ENCODE assay signal across 18 cellular contexts in genomic region chr13:98443800-98444325, GRCh38.
DNase-seq lines count a peak whose midpoint lies in the region; ATAC-seq and TF ChIP-seq lines count a peak whose summit lies in the region.
"Had no signal": no experiment of that assay in that cellular context is flagged by ENCODE, and none has a peak within 500 bp of the region (broad histone marks: within the 10 kb centered on the region; RNA-seq: fewer than 3 reads in every experiment).

No MANE protein-coding gene starts in this region.

- H3K4me3 Mint-ChIP-seq in GM23338, result no peak overlapping the region
- no peak overlapping the region for H3K4me3 Mint-ChIP-seq in central memory CD8-positive, alpha-beta T cell
- peak overlapping the region in 1 of 10 donors; percentile 46 for H3K4me3 Mint-ChIP-seq in naive thymus-derived CD4-positive, alpha-beta T cell

- ATAC-seq in GM23338, result no peak
- ATAC-seq in central memory CD8-positive, alpha-beta T cell (replicated peaks; ENCODE audit: extremely low read depth, poor library complexity, severe bottlenecking), result no peak
- ATAC-seq in naive thymus-derived CD4-positive, alpha-beta T cell, result no peak
- ATAC-seq: GM12878 had no signal

- no peaks in the 10 kb centered on the region for H4K20me1 ChIP-seq in GM23338 (replicated peaks; ENCODE audit: insufficient read depth)

- peak overlapping the region; percentile 17; the same call in 1 of the 2 replicates for H3K27ac Mint-ChIP-seq in GM23338
- H3K27ac Mint-ChIP-seq in central memory CD8-positive, alpha-beta T cell (ENCODE audit: low read depth), result peak overlapping the region; percentile 83
- peak overlapping the region in 8 of 9 donors; percentile 9 to 89 (median 62) for H3K27ac Mint-ChIP-seq in naive thymus-derived CD4-positive, alpha-beta T cell

- no peak overlapping the region for H3K4me2 ChIP-seq in GM23338

- DNase-seq in AG20443 (ENCODE audit: low spot score), result peak; percentile 26
- DNase-seq in GM23338 (ENCODE audit: low spot score), result no peak
- DNase-seq in central memory CD8-positive, alpha-beta T cell (ENCODE audit: low spot score in 2 of 2), result no peak
- no peak for DNase-seq in naive thymus-derived CD4-positive, alpha-beta T cell
- DNase-seq in stimulated activated CD4-positive, alpha-beta T cell treated with anti-CD3 and anti-CD28 coated beads, Interleukin-2, amount 100 ng/mL, for 48 hours, result no peak
- DNase-seq in anterior cingulate cortex (lab: John Stamatoyannopoulos, UW), result no peak
- DNase-seq in NCI-H446 treated with DMSO at 0.1 percent for 48 hours (lab: John Stamatoyannopoulos, UW), result no peak
- DNase-seq in kidney tubule cell (ENCODE audit: low spot score), result no peak
- DNase-seq: activated CD4-positive, CD25-positive, alpha-beta regulatory T cell treated with anti-CD3 and anti-CD28 coated beads, Interleukin-2, amount 50 U/mL, for 72 hours; activated naive CD4-positive, alpha-beta T cell; MM.1S; NCI-H187; NCI-H446; sigmoid colon; stimulated activated CD4-positive, alpha-beta T cell treated with anti-CD3 and anti-CD28 coated beads, Interleukin-4, amount 100 ng/mL, for 1 hour; T-helper 2 cell had no signal

- no peaks in the 10 kb centered on the region; the same call in 2 of the 3 replicates for H3K9me3 Mint-ChIP-seq in GM23338
- H3K9me3 Mint-ChIP-seq in central memory CD8-positive, alpha-beta T cell, result no peaks in the 10 kb centered on the region
- H3K9me3 Mint-ChIP-seq in naive thymus-derived CD4-positive, alpha-beta T cell, result peaks cover 0 to 14% (median 0%) of the 10 kb centered on the region in 11 donors

- POLR2A ChIA-PET in naive thymus-derived CD4-positive, alpha-beta T cell (lab: Charles Lee), result no interaction called here

- H3K4me3 ChIP-seq in GM23338, result no peak overlapping the region
- no peak overlapping the region for H3K4me3 ChIP-seq in naive thymus-derived CD4-positive, alpha-beta T cell (ENCODE audit: low read length)
- H3K4me3 ChIP-seq: GM12878, sigmoid colon, thoracic aorta had no signal

- H3K9me3 ChIP-seq in naive thymus-derived CD4-positive, alpha-beta T cell (ENCODE audit: control insufficient read depth in 2 of 3, low read length in 3 of 3), result no peaks in the 10 kb centered on the region
- H3K9me3 ChIP-seq: sigmoid colon, thoracic aorta had no signal

- H3F3A ChIP-seq in GM23338 (replicated peaks; ENCODE audit: low read depth), result peaks cover 1% of the 10 kb centered on the region; the same call in 1 of the 2 replicates

- H3K27me3 Mint-ChIP-seq in GM23338 (ENCODE audit: insufficient read depth, low read depth, poor library complexity), result peaks cover 30% of the 10 kb centered on the region
- H3K27me3 Mint-ChIP-seq in central memory CD8-positive, alpha-beta T cell, result no peaks in the 10 kb centered on the region
- no peaks in the 10 kb centered on the region for H3K27me3 Mint-ChIP-seq in naive thymus-derived CD4-positive, alpha-beta T cell

- peaks cover 4% of the 10 kb centered on the region; the same call in 1 of the 2 replicates for H3K36me3 ChIP-seq in GM23338 (ENCODE audit: insufficient read depth)
- peaks cover 0 to 12% (median 0%) of the 10 kb centered on the region in 3 experiments for H3K36me3 ChIP-seq in naive thymus-derived CD4-positive, alpha-beta T cell (ENCODE audit: control insufficient read depth in 2 of 3, insufficient read depth in 3 of 3, low read length in 3 of 3)
- H3K36me3 ChIP-seq: thoracic aorta had no signal

- H2AFZ ChIP-seq in GM23338, result no peak overlapping the region

- H3K36me3 Mint-ChIP-seq in GM23338 (ENCODE audit: low read depth), result peaks cover 32% of the 10 kb centered on the region
- H3K36me3 Mint-ChIP-seq in central memory CD8-positive, alpha-beta T cell (ENCODE audit: insufficient read depth), result peaks cover 15% of the 10 kb centered on the region
- peaks cover 0 to 13% (median 0%) of the 10 kb centered on the region in 5 donors for H3K36me3 Mint-ChIP-seq in naive thymus-derived CD4-positive, alpha-beta T cell

- H3K79me2 ChIP-seq in GM23338 (replicated peaks; ENCODE audit: insufficient read depth), result no peaks in the 10 kb centered on the region

- peaks cover 5% of the 10 kb centered on the region for H3K4me1 ChIP-seq in GM23338 (ENCODE audit: insufficient read depth)
- peaks cover 10% of the 10 kb centered on the region in 2 donors for H3K4me1 ChIP-seq in naive thymus-derived CD4-positive, alpha-beta T cell (ENCODE audit: control insufficient read depth in 2 of 2, insufficient read depth in 2 of 2, low read length in 2 of 2)

- TF ChIP-seq CTCF in GM23338 (conservative IDR thresholded peaks at IDR 0.05; ENCODE audit: low read depth in 2 of 2), result no peak

- peaks cover 13% of the 10 kb centered on the region for H3K4me1 Mint-ChIP-seq in GM23338
- peaks cover 5% of the 10 kb centered on the region for H3K4me1 Mint-ChIP-seq in central memory CD8-positive, alpha-beta T cell
- H3K4me1 Mint-ChIP-seq in naive thymus-derived CD4-positive, alpha-beta T cell, result peaks cover 0 to 18% (median 11%) of the 10 kb centered on the region in 7 donors

- H3K27me3 ChIP-seq in GM23338 (ENCODE audit: insufficient read depth), result no peaks in the 10 kb centered on the region
- no peaks in the 10 kb centered on the region for H3K27me3 ChIP-seq in naive thymus-derived CD4-positive, alpha-beta T cell (ENCODE audit: control insufficient read depth in 2 of 2, insufficient read depth in 2 of 2, low read length in 2 of 2)
- H3K27me3 ChIP-seq: sigmoid colon had no signal

- CTCF ChIA-PET in naive thymus-derived CD4-positive, alpha-beta T cell (lab: Charles Lee), result interaction anchor here (6.6 kb wide), 1 partner anchor 208 kb away, joined by 121 read pairs; no protein-coding TSS in a partner anchor

- intact Hi-C loops in naive thymus-derived CD4-positive, alpha-beta T cell (cut with micrococcal nuclease), result loop anchor here in 1 of 2 donors (10.0 kb wide), 1 partner anchor 469 kb away; no protein-coding TSS in a partner anchor

- H3K9me2 ChIP-seq in GM23338 (ENCODE audit: insufficient read depth), result no peaks in the 10 kb centered on the region

- H3K27ac ChIP-seq in GM23338 (ENCODE audit: low read depth), result no peak overlapping the region
- H3K27ac ChIP-seq in naive thymus-derived CD4-positive, alpha-beta T cell (ENCODE audit: low read depth, low read length), result no peak overlapping the region
- H3K27ac ChIP-seq: thoracic aorta had no signal

TF ChIP-seq in GM23338, 12 proteins besides CTCF, POLR2A, EP300 and RAD21 (continues in another document):
- TF ChIP-seq STAT1 (IDR thresholded peaks at IDR 0.05; ENCODE audit: unreplicated experiment) (no peak), POLR2AphosphoS5 (IDR thresholded peaks at IDR 0.05; ENCODE audit: low read depth) (no peak), REST (IDR thresholded peaks at IDR 0.05; ENCODE audit: unreplicated experiment) (no peak), EZH2 (IDR thresholded peaks at IDR 0.05; ENCODE audit: low read depth, unreplicated experiment) (no peak), ZNF331 (CRISPR knock-in tag; IDR thresholded peaks at IDR 0.05; ENCODE audit: low read depth) (no peak)

Comparison
In these comparisons a context has a peak if more than half of its experiments do, and no peak if none do; other contexts are left out.
1. H3K27ac Mint-ChIP-seq: peak in every context shown above with its lines; median percentile 83 in central memory CD8-positive, alpha-beta T cell; 62 in naive thymus-derived CD4-positive, alpha-beta T cell; 17 in GM23338.